1 cellular context compared by ENCODE assay signal in genomic region chrX:19514791-19515614, GRCh38.
TF ChIP-seq lines count a peak whose summit lies in the region.

MAP3K15 (minus strand) TSS chrX:19515508; CDS start chrX:19515261, 247 bp downstream.

TF ChIP-seq in GM23338, 12 proteins besides CTCF, POLR2A, EP300 and RAD21 (continued from another document):
- no peak for TF ChIP-seq CREB1 (CRISPR knock-in tag; IDR thresholded peaks at IDR 0.05; ENCODE audit: low read depth)
- TF ChIP-seq ETS1 (IDR thresholded peaks at IDR 0.05) = no peak
- TF ChIP-seq ZNF331 (CRISPR knock-in tag; IDR thresholded peaks at IDR 0.05; ENCODE audit: low read depth) = no peak
- TF ChIP-seq JUNB (IDR thresholded peaks at IDR 0.05; ENCODE audit: unreplicated experiment) = no peak
- no peak for TF ChIP-seq ZNF462 (CRISPR knock-in tag; IDR thresholded peaks at IDR 0.05)
- TF ChIP-seq, protein P1, sequence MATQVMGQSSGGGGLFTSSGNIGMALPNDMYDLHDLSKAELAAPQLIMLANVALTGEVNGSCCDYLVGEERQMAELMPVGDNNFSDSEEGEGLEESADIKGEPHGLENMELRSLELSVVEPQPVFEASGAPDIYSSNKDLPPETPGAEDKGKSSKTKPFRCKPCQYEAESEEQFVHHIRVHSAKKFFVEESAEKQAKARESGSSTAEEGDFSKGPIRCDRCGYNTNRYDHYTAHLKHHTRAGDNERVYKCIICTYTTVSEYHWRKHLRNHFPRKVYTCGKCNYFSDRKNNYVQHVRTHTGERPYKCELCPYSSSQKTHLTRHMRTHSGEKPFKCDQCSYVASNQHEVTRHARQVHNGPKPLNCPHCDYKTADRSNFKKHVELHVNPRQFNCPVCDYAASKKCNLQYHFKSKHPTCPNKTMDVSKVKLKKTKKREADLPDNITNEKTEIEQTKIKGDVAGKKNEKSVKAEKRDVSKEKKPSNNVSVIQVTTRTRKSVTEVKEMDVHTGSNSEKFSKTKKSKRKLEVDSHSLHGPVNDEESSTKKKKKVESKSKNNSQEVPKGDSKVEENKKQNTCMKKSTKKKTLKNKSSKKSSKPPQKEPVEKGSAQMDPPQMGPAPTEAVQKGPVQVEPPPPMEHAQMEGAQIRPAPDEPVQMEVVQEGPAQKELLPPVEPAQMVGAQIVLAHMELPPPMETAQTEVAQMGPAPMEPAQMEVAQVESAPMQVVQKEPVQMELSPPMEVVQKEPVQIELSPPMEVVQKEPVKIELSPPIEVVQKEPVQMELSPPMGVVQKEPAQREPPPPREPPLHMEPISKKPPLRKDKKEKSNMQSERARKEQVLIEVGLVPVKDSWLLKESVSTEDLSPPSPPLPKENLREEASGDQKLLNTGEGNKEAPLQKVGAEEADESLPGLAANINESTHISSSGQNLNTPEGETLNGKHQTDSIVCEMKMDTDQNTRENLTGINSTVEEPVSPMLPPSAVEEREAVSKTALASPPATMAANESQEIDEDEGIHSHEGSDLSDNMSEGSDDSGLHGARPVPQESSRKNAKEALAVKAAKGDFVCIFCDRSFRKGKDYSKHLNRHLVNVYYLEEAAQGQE (IDR thresholded peaks at IDR 0.05; ENCODE audit: unreplicated experiment) = no peak
- TF ChIP-seq EZH2 (IDR thresholded peaks at IDR 0.05; ENCODE audit: low read depth, unreplicated experiment) = no peak
- no peak for TF ChIP-seq NANOG (IDR thresholded peaks at IDR 0.05; ENCODE audit: borderline replicate concordance)
- TF ChIP-seq ZNF114 (CRISPR knock-in tag; IDR thresholded peaks at IDR 0.05) = no peak
